8 cellular contexts compared by ENCODE assay signal in the genomic region with DNA sequence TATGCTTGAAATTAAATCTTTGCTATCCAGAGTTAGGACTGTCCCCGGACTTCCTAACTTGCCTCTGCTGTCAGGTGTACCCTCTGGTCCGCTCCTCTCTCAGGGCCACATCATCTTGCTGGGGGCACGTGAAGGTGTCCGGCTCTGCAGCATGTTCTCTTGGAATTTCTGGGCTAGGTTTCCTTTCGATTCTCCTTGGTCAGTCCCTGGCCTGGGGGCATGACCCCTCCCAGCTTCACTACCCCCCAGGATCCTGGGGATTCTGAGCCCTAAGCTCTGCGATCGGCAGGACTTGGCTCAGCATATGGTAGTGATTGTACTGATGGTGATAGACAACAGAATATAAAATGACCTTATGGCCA. TPM values are rescaled to one million over a fixed set of nuclear protein-coding genes. Genes with fewer than 3 reads are reported as not detected.
DNase-seq lines count a peak whose midpoint lies in the region; ATAC-seq, FAIRE-seq and TF ChIP-seq lines count a peak whose summit lies in the region.

No MANE protein-coding gene starts in this region.

- H4K20me1 ChIP-seq in GM23338 (replicated peaks; ENCODE audit: insufficient read depth): no peaks in the 10 kb centered on the region

- no peaks in the 10 kb centered on the region for H3K9me2 ChIP-seq in GM23338 (ENCODE audit: insufficient read depth)

- DNase-seq in GM23338 (ENCODE audit: low spot score): no peak
- no peak for DNase-seq in WERI-Rb-1
- DNase-seq in foreskin fibroblast: no peak
- DNase-seq in small intestine: no peak
- DNase-seq in AG08395 (ENCODE audit: low spot score): no peak
- DNase-seq in NOMO-1 treated with dmso at 0.1 percent for 144 hours (lab: John Stamatoyannopoulos, UW; ENCODE audit: unreplicated experiment): no peak
- DNase-seq in KBM-7: no peak
- DNase-seq in stimulated activated CD4-positive, alpha-beta T cell treated with anti-CD3 and anti-CD28 coated beads, Interleukin-1b, Interleukin-23, amount 100 ng/mL, for 48 hours: no peak

- peak overlapping the region; percentile 73 for H3K4me3 Mint-ChIP-seq in GM23338

- WGBS in small intestine, 3 donors: 80 to 92% (median 90%) methylated on average over 7 of the region's 7 CpGs

- H3K4me1 Mint-ChIP-seq in GM23338: peaks cover 27% of the 10 kb centered on the region

- no peak for FAIRE-seq in small intestine (lab: Jason Lieb, UNC)

- peak overlapping the region; percentile 91 for H3K4me2 ChIP-seq in GM23338

- peaks cover 19% of the 10 kb centered on the region for H3K4me1 ChIP-seq in GM23338 (ENCODE audit: insufficient read depth)
- peaks cover 0 to 3% of the 10 kb centered on the region in 2 donors for H3K4me1 ChIP-seq in small intestine (ENCODE audit: control insufficient read depth in 2 of 2, insufficient read depth in 1 of 2, low read depth in 1 of 2, low read length in 1 of 2)

- no peak for TF ChIP-seq CTCF in GM23338 (conservative IDR thresholded peaks at IDR 0.05; ENCODE audit: low read depth in 2 of 2)
- TF ChIP-seq CTCF in WERI-Rb-1 (IDR thresholded peaks at IDR 0.05; ENCODE audit: low read depth, low read length): no peak
- TF ChIP-seq CTCF in foreskin fibroblast (IDR thresholded peaks at IDR 0.05; ENCODE audit: low read depth, low read length): no peak

- H3F3A ChIP-seq in GM23338 (replicated peaks; ENCODE audit: low read depth): peaks cover 22% of the 10 kb centered on the region

- peak overlapping the region; percentile 69 for H3K4me3 ChIP-seq in GM23338
- H3K4me3 ChIP-seq in WERI-Rb-1 (ENCODE audit: low read depth, low read length): peak overlapping the region; percentile 36
- H3K4me3 ChIP-seq in foreskin fibroblast (ENCODE audit: low read depth in 1 of 2, low read length in 2 of 2): peak overlapping the region; percentile 44 to 59
- H3K4me3 ChIP-seq in small intestine (ENCODE audit: low read depth in 1 of 2, low read length in 2 of 2): peak overlapping the region in 1 of 2 donors; percentile 32

- no peaks in the 10 kb centered on the region; the same call in 2 of the 3 replicates for H3K9me3 Mint-ChIP-seq in GM23338

- no peaks in the 10 kb centered on the region for H3K27me3 ChIP-seq in GM23338 (ENCODE audit: insufficient read depth)
- H3K27me3 ChIP-seq in WERI-Rb-1 (ENCODE audit: insufficient read depth, low read depth, severe bottlenecking): no peaks in the 10 kb centered on the region
- no peaks in the 10 kb centered on the region for H3K27me3 ChIP-seq in small intestine (ENCODE audit: control insufficient read depth in 2 of 2, insufficient read depth in 2 of 2, low read length in 2 of 2)

- H3K9me3 ChIP-seq in WERI-Rb-1 (ENCODE audit: severe bottlenecking): no peaks in the 10 kb centered on the region
- H3K9me3 ChIP-seq in small intestine (ENCODE audit: control insufficient read depth, low read depth): no peaks in the 10 kb centered on the region

- no peaks in the 10 kb centered on the region for H3K36me3 ChIP-seq in GM23338 (ENCODE audit: insufficient read depth)
- 0 out of 2 replicates have a peak, but pooled peaks cover 3% of the 10 kb centered on the region for H3K36me3 ChIP-seq in WERI-Rb-1
- peaks cover 0 to 2% of the 10 kb centered on the region in 2 donors for H3K36me3 ChIP-seq in small intestine (ENCODE audit: control insufficient read depth in 2 of 2, insufficient read depth in 2 of 2, low read length in 2 of 2)

- in situ Hi-C loops in KBM-7 (cut with MboI; ENCODE audit: low pct_unique_long_range_greater_than_20kb, low sequenced_read_pairs): no loop called here

- ATAC-seq in GM23338: no peak; the same call in 2 of the 3 replicates

- H3K79me2 ChIP-seq in GM23338 (replicated peaks; ENCODE audit: insufficient read depth): no peaks in the 10 kb centered on the region

- H2AFZ ChIP-seq in GM23338: peak overlapping the region; percentile 52; the same call in 1 of the 2 replicates

- H3K36me3 Mint-ChIP-seq in GM23338 (ENCODE audit: low read depth): 0 out of 3 replicates have a peak, but pooled peaks cover 4% of the 10 kb centered on the region

- H3K27ac ChIP-seq in GM23338 (ENCODE audit: low read depth): peak overlapping the region; percentile 90
- peak overlapping the region; percentile 39; the same call in 1 of the 2 replicates for H3K27ac ChIP-seq in WERI-Rb-1
- H3K27ac ChIP-seq in small intestine (ENCODE audit: low read depth in 1 of 2, low read length in 1 of 2): peak overlapping the region; percentile 80 to 84

- H3K27ac Mint-ChIP-seq in GM23338: peak overlapping the region; percentile 96

- peaks cover 24% of the 10 kb centered on the region for H3K27me3 Mint-ChIP-seq in GM23338 (ENCODE audit: insufficient read depth, low read depth, poor library complexity)

TF ChIP-seq in GM23338, 12 proteins besides CTCF, POLR2A, EP300 and RAD21 (continues in another document):
- no peak for TF ChIP-seq POLR2AphosphoS5 (IDR thresholded peaks at IDR 0.05; ENCODE audit: low read depth)
- TF ChIP-seq, protein P1, sequence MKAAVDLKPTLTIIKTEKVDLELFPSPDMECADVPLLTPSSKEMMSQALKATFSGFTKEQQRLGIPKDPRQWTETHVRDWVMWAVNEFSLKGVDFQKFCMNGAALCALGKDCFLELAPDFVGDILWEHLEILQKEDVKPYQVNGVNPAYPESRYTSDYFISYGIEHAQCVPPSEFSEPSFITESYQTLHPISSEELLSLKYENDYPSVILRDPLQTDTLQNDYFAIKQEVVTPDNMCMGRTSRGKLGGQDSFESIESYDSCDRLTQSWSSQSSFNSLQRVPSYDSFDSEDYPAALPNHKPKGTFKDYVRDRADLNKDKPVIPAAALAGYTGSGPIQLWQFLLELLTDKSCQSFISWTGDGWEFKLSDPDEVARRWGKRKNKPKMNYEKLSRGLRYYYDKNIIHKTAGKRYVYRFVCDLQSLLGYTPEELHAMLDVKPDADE (IDR thresholded peaks at IDR 0.05): no peak
- TF ChIP-seq STAT1 (IDR thresholded peaks at IDR 0.05; ENCODE audit: unreplicated experiment): no peak
- no peak for TF ChIP-seq EZH2phosphoT487 (IDR thresholded peaks at IDR 0.05; ENCODE audit: unreplicated experiment)
- TF ChIP-seq ZNF114 (CRISPR knock-in tag; IDR thresholded peaks at IDR 0.05): no peak
- TF ChIP-seq, protein P2, sequence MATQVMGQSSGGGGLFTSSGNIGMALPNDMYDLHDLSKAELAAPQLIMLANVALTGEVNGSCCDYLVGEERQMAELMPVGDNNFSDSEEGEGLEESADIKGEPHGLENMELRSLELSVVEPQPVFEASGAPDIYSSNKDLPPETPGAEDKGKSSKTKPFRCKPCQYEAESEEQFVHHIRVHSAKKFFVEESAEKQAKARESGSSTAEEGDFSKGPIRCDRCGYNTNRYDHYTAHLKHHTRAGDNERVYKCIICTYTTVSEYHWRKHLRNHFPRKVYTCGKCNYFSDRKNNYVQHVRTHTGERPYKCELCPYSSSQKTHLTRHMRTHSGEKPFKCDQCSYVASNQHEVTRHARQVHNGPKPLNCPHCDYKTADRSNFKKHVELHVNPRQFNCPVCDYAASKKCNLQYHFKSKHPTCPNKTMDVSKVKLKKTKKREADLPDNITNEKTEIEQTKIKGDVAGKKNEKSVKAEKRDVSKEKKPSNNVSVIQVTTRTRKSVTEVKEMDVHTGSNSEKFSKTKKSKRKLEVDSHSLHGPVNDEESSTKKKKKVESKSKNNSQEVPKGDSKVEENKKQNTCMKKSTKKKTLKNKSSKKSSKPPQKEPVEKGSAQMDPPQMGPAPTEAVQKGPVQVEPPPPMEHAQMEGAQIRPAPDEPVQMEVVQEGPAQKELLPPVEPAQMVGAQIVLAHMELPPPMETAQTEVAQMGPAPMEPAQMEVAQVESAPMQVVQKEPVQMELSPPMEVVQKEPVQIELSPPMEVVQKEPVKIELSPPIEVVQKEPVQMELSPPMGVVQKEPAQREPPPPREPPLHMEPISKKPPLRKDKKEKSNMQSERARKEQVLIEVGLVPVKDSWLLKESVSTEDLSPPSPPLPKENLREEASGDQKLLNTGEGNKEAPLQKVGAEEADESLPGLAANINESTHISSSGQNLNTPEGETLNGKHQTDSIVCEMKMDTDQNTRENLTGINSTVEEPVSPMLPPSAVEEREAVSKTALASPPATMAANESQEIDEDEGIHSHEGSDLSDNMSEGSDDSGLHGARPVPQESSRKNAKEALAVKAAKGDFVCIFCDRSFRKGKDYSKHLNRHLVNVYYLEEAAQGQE (IDR thresholded peaks at IDR 0.05; ENCODE audit: unreplicated experiment): no peak
- no peak for TF ChIP-seq CREB1 (CRISPR knock-in tag; IDR thresholded peaks at IDR 0.05; ENCODE audit: low read depth)
- no peak for TF ChIP-seq ZNF331 (CRISPR knock-in tag; IDR thresholded peaks at IDR 0.05; ENCODE audit: low read depth)
- no peak for TF ChIP-seq EZH2 (IDR thresholded peaks at IDR 0.05; ENCODE audit: low read depth, unreplicated experiment)
- no peak for TF ChIP-seq NANOG (IDR thresholded peaks at IDR 0.05; ENCODE audit: borderline replicate concordance)

RNA-seq across cellular contexts. Expression of a gene that starts 5.1 kb away (rescaled TPM):
- total RNA-seq in GM23338 (2014; rRNA removed; shearing (Covaris generic)): 298 and 327 TPM in 2 replicates
- polyA plus RNA-seq in GM23338 (2016; fragmentation: Nextera tagmentation; extraction: Ambion mirVana): 127 and 136 TPM in 2 replicates
- 100 to 1,000 TPM in 2 of 3 donors, 10 to 100 TPM in 1; 98.6 to 199 (median 129) TPM for polyA plus RNA-seq in small intestine

RNA-seq across cellular contexts. Expression of a gene that starts 44.3 kb away (rescaled TPM):
- total RNA-seq in GM23338 (2014; rRNA removed; shearing (Covaris generic)): 56.6 and 61.3 TPM in 2 replicates
- 67.2 and 68.3 TPM in 2 replicates for polyA plus RNA-seq in GM23338 (2016; fragmentation: Nextera tagmentation; extraction: Ambion mirVana)
- 10 to 100 TPM in 1 of 3 donors, 1 to 10 TPM in 2; 3.1 to 12.0 (median 6.2) TPM for polyA plus RNA-seq in small intestine

Comparison
In these comparisons a context has a peak if more than half of its experiments do, and no peak if none do; other contexts are left out.
1. H3K27ac ChIP-seq: peak in every context shown above with its lines; median percentile 90 in GM23338; 82 in small intestine; 39 in WERI-Rb-1.